Comparison of ENCODE assay signal across 13 cellular contexts in the genomic region with DNA sequence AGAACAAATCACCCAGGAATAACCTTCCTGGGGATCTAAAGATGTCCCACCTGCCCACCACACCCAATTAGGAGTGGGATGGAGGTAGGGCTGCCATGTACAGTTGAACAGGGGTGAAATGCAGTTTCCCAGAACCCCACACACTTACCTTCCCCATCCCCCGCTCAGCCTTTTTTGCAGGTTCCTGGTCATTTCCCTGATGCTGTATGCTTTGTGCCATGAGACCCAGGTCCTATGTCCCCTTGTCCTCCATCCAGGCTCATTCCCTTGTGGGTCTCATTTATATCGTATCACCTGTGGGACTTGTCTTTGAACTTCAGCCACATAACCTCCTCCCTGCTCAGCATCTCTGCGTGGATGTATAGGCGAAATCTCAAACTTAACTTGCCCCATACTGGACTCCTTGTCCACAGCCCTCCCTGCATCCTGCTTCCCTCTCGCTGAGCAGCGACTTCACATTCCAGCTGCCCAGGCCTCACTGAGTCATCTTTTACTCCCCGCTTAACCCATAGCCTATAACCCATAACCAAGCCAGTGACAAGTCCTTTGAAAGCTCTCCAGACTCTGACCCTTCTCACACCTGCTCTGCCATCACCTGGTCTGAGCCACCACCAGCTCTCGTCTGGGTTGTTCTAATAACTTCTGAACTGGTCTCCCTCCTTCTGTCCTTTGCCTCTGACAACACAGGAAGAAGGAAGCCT. TPM values are rescaled to one million over a fixed set of nuclear protein-coding genes. Genes with fewer than 3 reads are reported as not detected.
DNase-seq lines count a peak whose midpoint lies in the region; ATAC-seq and TF ChIP-seq lines count a peak whose summit lies in the region.
"Had no signal": no experiment of that assay in that cellular context is flagged by ENCODE, and none has a peak within 500 bp of the region (broad histone marks: within the 10 kb centered on the region; RNA-seq: fewer than 3 reads in every experiment).

No MANE protein-coding gene starts in this region.

- peaks cover 12% of the 10 kb centered on the region for H3K36me3 ChIP-seq in BLaER1
- H3K36me3 ChIP-seq in mucosa of descending colon (ENCODE audit: low read depth), result no peaks in the 10 kb centered on the region

- no peak overlapping the region for H3K4me3 ChIP-seq in BLaER1
- H3K4me3 ChIP-seq in choroid plexus epithelial cell (ENCODE audit: low read depth, low read length), result no peak overlapping the region
- no peak overlapping the region for H3K4me3 ChIP-seq in mucosa of descending colon

- no peaks in the 10 kb centered on the region for H3K9me3 ChIP-seq in BLaER1
- H3K9me3 ChIP-seq in mucosa of descending colon, result no peaks in the 10 kb centered on the region

- no peak overlapping the region for H3K9ac ChIP-seq in BLaER1

- ATAC-seq in mucosa of descending colon (peak; percentile 54), GM21576 (IDR thresholded peaks at IDR 0.05; ENCODE audit: unreplicated experiment) (no peak)

- H3K27me3 ChIP-seq in BLaER1, result no peaks in the 10 kb centered on the region

- H3K4me1 ChIP-seq in BLaER1, result peaks cover 68% of the 10 kb centered on the region
- no peaks in the 10 kb centered on the region for H3K4me1 ChIP-seq in mucosa of descending colon (ENCODE audit: low read depth)

- DNase-seq in HuH-7 (ENCODE audit: low spot score), result peak; percentile 7
- DNase-seq in choroid plexus epithelial cell (ENCODE audit: low read depth), result peak; percentile 77
- DNase-seq in mucosa of descending colon, result no peak
- DNase-seq in stimulated activated CD4-positive, alpha-beta T cell treated with anti-CD3 and anti-CD28 coated beads, Interleukin-4, amount 100 ng/mL, for 24 hours, result no peak
- no peak for DNase-seq in NCI-H2107 (lab: John Stamatoyannopoulos, UW)
- DNase-seq in activated CD4-positive, alpha-beta T cell treated with anti-CD3 and anti-CD28 coated beads, Interleukin-2, amount 50 U/mL, for 1 hour, result no peak
- DNase-seq: activated gamma-delta T cell; DND-41; KG1; stimulated activated CD4-positive, alpha-beta T cell treated with anti-CD3 and anti-CD28 coated beads, Interleukin-15, amount 100 ng/mL, for 24 hours had no signal

- intact Hi-C loops in mucosa of descending colon (cut with DNase I, micrococcal nuclease), result no loop called here

- H3K4me2 ChIP-seq in BLaER1, result peak overlapping the region; percentile 81

- no peaks in the 10 kb centered on the region for H4K20me1 ChIP-seq in BLaER1

- peak; percentile 2 for TF ChIP-seq CTCF in choroid plexus epithelial cell (conservative IDR thresholded peaks at IDR 0.05; ENCODE audit: low read depth, low read length)
- TF ChIP-seq CTCF in mucosa of descending colon (IDR thresholded peaks at IDR 0.05), result no peak

- peak overlapping the region; percentile 87 for H3K27ac ChIP-seq in BLaER1

RNA-seq across cellular contexts. Expression of gene LDLRAD2, which starts 4.7 kb away (rescaled TPM):
- total RNA-seq in mucosa of descending colon, result under 1 TPM; 0.09 to 0.27 (median 0.19) TPM
- total RNA-seq: temporal lobe had no signal

RNA-seq across cellular contexts. Expression of gene USP48, which starts 33.8 kb away (rescaled TPM):
- 10 to 100 TPM; 39.1 to 70.6 (median 52.2) TPM for total RNA-seq in mucosa of descending colon

Comparison
In these comparisons a context has a peak if more than half of its experiments do, and no peak if none do; other contexts are left out.
1. DNase-seq: peak in HuH-7 (single experiment) and choroid plexus epithelial cell (single experiment); none in mucosa of descending colon (0 of 3), stimulated activated CD4-positive, alpha-beta T cell treated with anti-CD3 and anti-CD28 coated beads, Interleukin-4, amount 100 ng/mL, for 24 hours (single experiment), NCI-H2107 (single experiment) and activated CD4-positive, alpha-beta T cell treated with anti-CD3 and anti-CD28 coated beads, Interleukin-2, amount 50 U/mL, for 1 hour (single experiment).